10 cellular contexts compared by ENCODE assay signal in genomic region chr4:52588771-52589591, GRCh38.
DNase-seq lines count a peak whose midpoint lies in the region; ATAC-seq and TF ChIP-seq lines count a peak whose summit lies in the region.
"Had no signal": no experiment of that assay in that cellular context is flagged by ENCODE, and none has a peak within 500 bp of the region (broad histone marks: within the 10 kb centered on the region; RNA-seq: fewer than 3 reads in every experiment).

No MANE protein-coding gene starts in this region.

- POLR2A ChIA-PET in OCI-LY7 (lab: Charles Lee): interaction anchor here (0.6 to 0.8 kb wide), 2 partner anchors 18 to 398 kb away, joined by 3 to 5 read pairs; no protein-coding TSS in a partner anchor

- H3K9me3 Mint-ChIP-seq in activated T-helper 17 cell treated with anti-CD3 and anti-CD28 coated beads, Interleukin-2, amount 50 U/mL, for 72 hours: no peaks in the 10 kb centered on the region
- H3K9me3 Mint-ChIP-seq: activated naive CD4-positive, alpha-beta T cell treated with anti-CD3 and anti-CD28 coated beads, Interleukin-2, amount 50 U/mL, for 24 hours; neural crest cell had no signal

- no peaks in the 10 kb centered on the region for H3K9me3 ChIP-seq in right atrium auricular region
- H3K9me3 ChIP-seq in thoracic aorta: no peaks in the 10 kb centered on the region
- no peaks in the 10 kb centered on the region for H3K9me3 ChIP-seq in OCI-LY7 (ENCODE audit: low read length)

- peak; percentile 92 for ATAC-seq in activated T-helper 17 cell treated with anti-CD3 and anti-CD28 coated beads, Interleukin-2, amount 50 U/mL, for 72 hours (replicated peaks)
- ATAC-seq in thoracic aorta (ENCODE audit: insufficient number of reproducible peaks, low FRiP score, low read depth) (peak; percentile 71), GM19455 (IDR thresholded peaks at IDR 0.05; ENCODE audit: unreplicated experiment) (no peak)

- H3K27ac ChIP-seq in right atrium auricular region: peak overlapping the region; percentile 48 to 49
- H3K27ac ChIP-seq in thoracic aorta: peak overlapping the region; percentile 51 to 66
- H3K27ac ChIP-seq in OCI-LY7 (ENCODE audit: low read depth, low read length, poor library complexity, severe bottlenecking): no peak overlapping the region

- H3K27me3 ChIP-seq in right atrium auricular region (no peaks in the 10 kb centered on the region), thoracic aorta (replicated peaks; ENCODE audit: insufficient read depth) (no peaks in the 10 kb centered on the region)

- H3K79me2 ChIP-seq in OCI-LY7 (ENCODE audit: insufficient read depth, low read depth, low read length): no peaks in the 10 kb centered on the region

- peaks cover 16% of the 10 kb centered on the region for H3K4me1 Mint-ChIP-seq in activated T-helper 17 cell treated with anti-CD3 and anti-CD28 coated beads, Interleukin-2, amount 50 U/mL, for 72 hours
- H3K4me1 Mint-ChIP-seq: neural crest cell had no signal

- intact Hi-C loops in OCI-LY7 (cut with micrococcal nuclease; ENCODE audit: unreplicated experiment): no loop called here

- no peak overlapping the region for H2AFZ ChIP-seq in OCI-LY7 (ENCODE audit: low read length)

- H3K4me3 Mint-ChIP-seq in activated T-helper 17 cell treated with anti-CD3 and anti-CD28 coated beads, Interleukin-2, amount 50 U/mL, for 72 hours: peak overlapping the region; percentile 33
- H3K4me3 Mint-ChIP-seq: activated naive CD4-positive, alpha-beta T cell treated with anti-CD3 and anti-CD28 coated beads, Interleukin-2, amount 50 U/mL, for 24 hours; neural crest cell had no signal

- H3K27ac Mint-ChIP-seq in activated T-helper 17 cell treated with anti-CD3 and anti-CD28 coated beads, Interleukin-2, amount 50 U/mL, for 72 hours: peak overlapping the region; percentile 53
- H3K27ac Mint-ChIP-seq: activated naive CD4-positive, alpha-beta T cell treated with anti-CD3 and anti-CD28 coated beads, Interleukin-2, amount 50 U/mL, for 24 hours had no signal

- H3K4me2 ChIP-seq in OCI-LY7 (ENCODE audit: low read length): no peak overlapping the region

- BruUV-seq in OCI-LY7 (replicated peaks; lab: Mats Ljungman, UMichigan): no TSS peak

- CTCF ChIA-PET in OCI-LY7 (lab: Charles Lee; ENCODE audit: unreplicated experiment): no interaction called here

- H3K9me2 ChIP-seq in OCI-LY7 (ENCODE audit: insufficient read depth, low read length): no peaks in the 10 kb centered on the region

- H3K36me3 Mint-ChIP-seq in activated T-helper 17 cell treated with anti-CD3 and anti-CD28 coated beads, Interleukin-2, amount 50 U/mL, for 72 hours (ENCODE audit: low read depth): no peaks in the 10 kb centered on the region

- H4K20me1 ChIP-seq in OCI-LY7 (ENCODE audit: insufficient read depth, low read length): no peaks in the 10 kb centered on the region

- H3K4me3 ChIP-seq in right atrium auricular region (no peak overlapping the region), thoracic aorta (no peak overlapping the region), OCI-LY7 (ENCODE audit: low read depth, low read length, poor library complexity, severe bottlenecking) (no peak overlapping the region)

- H3K27me3 Mint-ChIP-seq in activated T-helper 17 cell treated with anti-CD3 and anti-CD28 coated beads, Interleukin-2, amount 50 U/mL, for 72 hours: no peaks in the 10 kb centered on the region

- TF ChIP-seq CTCF in right atrium auricular region (IDR thresholded peaks at IDR 0.05): no peak
- no peak for TF ChIP-seq CTCF in thoracic aorta (IDR thresholded peaks at IDR 0.05)
- no peak for TF ChIP-seq CTCF in OCI-LY7 (conservative IDR thresholded peaks at IDR 0.05; ENCODE audit: low read length)

- peak; percentile 47 for DNase-seq in activated naive CD4-positive, alpha-beta T cell treated with Interleukin-2 at 50 U/mL for 16 hours
- DNase-seq in activated naive CD4-positive, alpha-beta T cell treated with anti-CD3 and anti-CD28 coated beads, Interleukin-2, amount 50 U/mL, for 16 hours: no peak
- DNase-seq in right atrium auricular region (ENCODE audit: low spot score): no peak
- no peak for DNase-seq in thoracic aorta (ENCODE audit: low spot score)
- DNase-seq in NCI-H2227 treated with DMSO at 0.1 percent for 48 hours (lab: John Stamatoyannopoulos, UW): no peak
- no peak for DNase-seq in OCI-LY7 (ENCODE audit: low spot score)

- H3K4me1 ChIP-seq in right atrium auricular region (peaks cover 0 to 41% of the 10 kb centered on the region in 2 donors), thoracic aorta (ENCODE audit: control insufficient read depth in 1 of 2, low read depth in 2 of 2) (peaks cover 20 to 44% of the 10 kb centered on the region in 2 donors), OCI-LY7 (ENCODE audit: insufficient read depth, low read length, poor library complexity, severe bottlenecking) (no peaks in the 10 kb centered on the region)

- H3K36me3 ChIP-seq in right atrium auricular region (no peaks in the 10 kb centered on the region), thoracic aorta (no peaks in the 10 kb centered on the region), OCI-LY7 (ENCODE audit: insufficient read depth, low read length) (no peaks in the 10 kb centered on the region)
